8 cellular contexts compared by ENCODE assay signal in the genomic region with DNA sequence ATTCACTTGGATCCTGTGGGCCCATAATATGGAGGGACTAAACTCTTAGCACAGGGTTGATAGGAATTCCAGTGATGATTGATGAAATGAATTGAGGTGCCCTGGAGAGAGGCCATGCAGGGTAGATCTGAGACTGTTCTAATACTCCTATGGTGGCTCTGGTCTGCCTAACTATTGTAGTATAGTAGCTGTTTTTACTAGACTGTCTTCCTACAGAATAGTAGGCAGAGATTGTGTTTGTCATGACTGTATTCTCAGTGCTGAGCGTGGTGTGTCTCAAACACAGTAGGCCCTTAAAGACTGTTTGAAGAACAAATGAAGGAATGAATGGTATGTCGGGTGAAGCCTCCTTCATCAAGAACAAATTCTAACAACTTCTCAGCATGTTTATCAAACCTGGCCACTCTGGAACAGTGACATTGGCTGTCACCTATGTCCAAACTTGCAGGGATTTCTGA.
A peak's percentile ranks its signal among the peaks of the same experiment; 100 is the strongest.
DNase-seq lines count a peak whose midpoint lies in the region; ATAC-seq and TF ChIP-seq lines count a peak whose summit lies in the region.

No MANE protein-coding gene starts in this region.

- H3K27ac ChIP-seq in gastroesophageal sphincter (peak overlapping the region; percentile 89 to 94 (median 90)), skeletal muscle tissue (ENCODE audit: low read depth, low read length) (peak overlapping the region; percentile 83)

- no peaks in the 10 kb centered on the region for H3K36me3 ChIP-seq in gastroesophageal sphincter
- H3K36me3 ChIP-seq in skeletal muscle tissue (ENCODE audit: control insufficient read depth in 3 of 3, insufficient read depth in 3 of 3, low read length in 3 of 3), result no peaks in the 10 kb centered on the region

- peak overlapping the region in 1 of 2 donors; percentile 28 for H3K4me3 ChIP-seq in gastroesophageal sphincter
- H3K4me3 ChIP-seq in skeletal muscle tissue (ENCODE audit: low read length in 3 of 3), result peak overlapping the region; percentile 22 to 38 (median 37)

- peaks cover 20 to 58% (median 35%) of the 10 kb centered on the region in 3 donors for H3K4me1 ChIP-seq in gastroesophageal sphincter
- peaks cover 34 to 37% (median 36%) of the 10 kb centered on the region in 3 donors for H3K4me1 ChIP-seq in skeletal muscle tissue (ENCODE audit: control insufficient read depth in 3 of 3, insufficient read depth in 3 of 3, low read length in 3 of 3)

- peak overlapping the region; percentile 40 to 63 (median 57) for H3K9ac ChIP-seq in skeletal muscle tissue (ENCODE audit: low read depth in 1 of 3, low read length in 3 of 3)

- in situ Hi-C loops in G401 (cut with HindIII; ENCODE audit: low sequenced_read_pairs), result no loop called here

- TF ChIP-seq EP300 in gastroesophageal sphincter (IDR thresholded peaks at IDR 0.05), result no peak

- 14 to 83% methylated on average over 1 of the region's 2 CpGs for whole genome bisulfite sequencing in gastroesophageal sphincter (ENCODE audit: low coverage in 1 of 2), 2 donors

- H3K27me3 ChIP-seq in gastroesophageal sphincter (no peaks in the 10 kb centered on the region), skeletal muscle tissue (ENCODE audit: control insufficient read depth in 3 of 3, insufficient read depth in 3 of 3, low read length in 3 of 3) (no peaks in the 10 kb centered on the region)

- H3K9me3 ChIP-seq in gastroesophageal sphincter (no peaks in the 10 kb centered on the region), skeletal muscle tissue (ENCODE audit: control insufficient read depth in 3 of 3, low read length in 3 of 3) (no peaks in the 10 kb centered on the region)

- ATAC-seq in GM21367 (IDR thresholded peaks at IDR 0.05; ENCODE audit: unreplicated experiment) (peak; percentile 11), HG03442 (IDR thresholded peaks at IDR 0.05; ENCODE audit: unreplicated experiment) (peak; percentile 1), gastroesophageal sphincter (no peak)

- no peak for TF ChIP-seq POLR2A in gastroesophageal sphincter (IDR thresholded peaks at IDR 0.05)

- no peak for DNase-seq in NCI-H128 (lab: John Stamatoyannopoulos, UW; ENCODE audit: unreplicated experiment)
- DNase-seq in NCI-H1048 (lab: John Stamatoyannopoulos, UW), result no peak
- no peak for DNase-seq in stimulated activated CD4-positive, alpha-beta T cell treated with anti-CD3 and anti-CD28 coated beads, Interleukin-4, amount 100 ng/mL, for 4 hours
- no peak for DNase-seq in G401 (ENCODE audit: low spot score)

- TF ChIP-seq CTCF in gastroesophageal sphincter (IDR thresholded peaks at IDR 0.05), result no peak
